Comparison of ENCODE assay signal across 17 cellular contexts in genomic region chr7:55155351-55156117, GRCh38.
"Had no signal": no experiment of that assay in that cellular context is flagged by ENCODE, and none has a peak within 500 bp of the region (broad histone marks: within the 10 kb centered on the region; RNA-seq: fewer than 3 reads in every experiment).

No MANE protein-coding gene starts in this region.

- DNase-seq: activated CD4-positive, alpha-beta T cell treated with anti-CD3 and anti-CD28 coated beads for 1 hour; activated CD4-positive, alpha-beta T cell treated with anti-CD3 and anti-CD28 coated beads, Interleukin-2, amount 50 U/mL, for 48 hours; activated CD8-positive, alpha-beta memory T cell treated with anti-CD3 and anti-CD28 coated beads, Interleukin-2, amount 10 ng/mL, durations not matched to agents 7 days and 5 days; activated effector memory CD4-positive, alpha-beta T cell treated with anti-CD3 and anti-CD28 coated beads, Interleukin-2, amount 50 U/mL, for 16 hours; activated T-cell treated with anti-CD3 and anti-CD28 coated beads, Interleukin-2, amount 50 U/mL, for 4 hours; amygdala; cerebellar nuclear complex; endodermal cell; erythroblast; midbrain; retina; stimulated activated CD4-positive, alpha-beta T cell treated with anti-CD3 and anti-CD28 coated beads, Interleukin-4, amount 100 ng/mL, for 4 hours; stomach had no signal

- H3K9me3 Mint-ChIP-seq: activated naive CD4-positive, alpha-beta T cell treated with anti-CD3 and anti-CD28 coated beads, Interleukin-2, amount 50 U/mL, for 72 hours; activated T-cell treated with anti-CD3 and anti-CD28 coated beads, Interleukin-2, amount 50 U/mL, for 4 hours; endodermal cell had no signal

- H3K27me3 ChIP-seq: stomach had no signal

- H3K4me3 Mint-ChIP-seq: activated CD8-positive, alpha-beta memory T cell treated with anti-CD3 and anti-CD28 coated beads, Interleukin-2, amount 10 ng/mL, durations not matched to agents 7 days and 5 days; activated T-cell treated with anti-CD3 and anti-CD28 coated beads, Interleukin-2, amount 50 U/mL, for 4 hours; endodermal cell had no signal

- H3K36me3 Mint-ChIP-seq: activated CD8-positive, alpha-beta memory T cell treated with anti-CD3 and anti-CD28 coated beads, Interleukin-2, amount 10 ng/mL, durations not matched to agents 7 days and 5 days; activated naive CD4-positive, alpha-beta T cell treated with anti-CD3 and anti-CD28 coated beads, Interleukin-2, amount 50 U/mL, for 72 hours had no signal

- H3K9me3 ChIP-seq: stomach, thoracic aorta had no signal

- H3K27ac ChIP-seq: parathyroid adenoma, stomach, thoracic aorta had no signal

- H3K4me1 Mint-ChIP-seq: activated CD8-positive, alpha-beta memory T cell treated with anti-CD3 and anti-CD28 coated beads, Interleukin-2, amount 10 ng/mL, durations not matched to agents 7 days and 5 days had no signal

- H3K4me3 ChIP-seq: lung, stomach, thoracic aorta had no signal

- H3K27ac Mint-ChIP-seq: activated CD8-positive, alpha-beta memory T cell treated with anti-CD3 and anti-CD28 coated beads, Interleukin-2, amount 10 ng/mL, durations not matched to agents 7 days and 5 days; activated naive CD4-positive, alpha-beta T cell treated with anti-CD3 and anti-CD28 coated beads, Interleukin-2, amount 50 U/mL, for 72 hours; endodermal cell had no signal

- ATAC-seq: activated CD8-positive, alpha-beta memory T cell treated with anti-CD3 and anti-CD28 coated beads, Interleukin-2, amount 10 ng/mL, durations not matched to agents 7 days and 5 days; activated naive CD4-positive, alpha-beta T cell treated with anti-CD3 and anti-CD28 coated beads, Interleukin-2, amount 50 U/mL, for 72 hours; activated T-cell treated with anti-CD3 and anti-CD28 coated beads, Interleukin-2, amount 50 U/mL, for 4 hours had no signal
